ENCODE assay signal across 17 cellular contexts in the genomic region with DNA sequence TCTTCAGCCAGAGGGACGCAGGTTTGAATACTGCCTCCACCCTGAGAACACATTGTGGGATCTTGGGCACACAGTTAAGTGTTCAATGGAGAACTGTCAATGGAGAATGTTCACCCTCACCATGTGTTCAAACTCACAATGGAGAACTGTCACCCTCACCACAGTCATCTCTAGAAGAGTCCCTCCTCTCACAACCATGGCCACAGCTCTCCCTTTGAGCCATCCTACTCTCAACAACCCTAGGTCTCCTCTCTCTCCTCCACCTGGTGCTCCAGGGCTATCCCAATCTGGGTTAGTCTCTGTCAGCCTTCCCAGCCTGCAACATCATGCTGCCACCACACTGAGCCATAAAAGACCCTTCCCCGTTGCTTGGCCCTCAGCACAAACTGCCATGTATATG. TPM values are rescaled to one million over a fixed set of nuclear protein-coding genes. Genes with fewer than 3 reads are reported as not detected.
DNase-seq lines count a peak whose midpoint lies in the region; ATAC-seq and TF ChIP-seq lines count a peak whose summit lies in the region.
"Had no signal": no experiment of that assay in that cellular context is flagged by ENCODE, and none has a peak within 500 bp of the region (broad histone marks: within the 10 kb centered on the region; RNA-seq: fewer than 3 reads in every experiment).

No MANE protein-coding gene starts in this region.

- no peak for TF ChIP-seq CTCF in adrenal gland (IDR thresholded peaks at IDR 0.05)

- H3K4me1 Mint-ChIP-seq in activated T-cell treated with anti-CD3 and anti-CD28 coated beads, Interleukin-2, amount 50 U/mL, for 72 hours (ENCODE audit: low read depth): peaks cover 26% of the 10 kb centered on the region
- H3K4me1 Mint-ChIP-seq in stimulated activated naive CD8-positive, alpha-beta T cell treated with anti-CD3 and anti-CD28 coated beads, Interleukin-15, amount 100 ng/mL, for 72 hours: peaks cover 25% of the 10 kb centered on the region

- no peaks in the 10 kb centered on the region for H3K36me3 ChIP-seq in adrenal gland (replicated peaks in 1 of 2)
- H3K36me3 ChIP-seq: ovary, suprapubic skin had no signal

- peaks cover 58% of the 10 kb centered on the region for H3K27me3 Mint-ChIP-seq in activated T-cell treated with anti-CD3 and anti-CD28 coated beads, Interleukin-2, amount 50 U/mL, for 72 hours (ENCODE audit: low read depth)
- peaks cover 68% of the 10 kb centered on the region for H3K27me3 Mint-ChIP-seq in stimulated activated naive CD8-positive, alpha-beta T cell treated with anti-CD3 and anti-CD28 coated beads, Interleukin-15, amount 100 ng/mL, for 72 hours

- H3K4me1 ChIP-seq in adrenal gland (replicated peaks in 1 of 2): no peaks in the 10 kb centered on the region
- H3K4me1 ChIP-seq: suprapubic skin had no signal

- H3K9me3 Mint-ChIP-seq in activated T-cell treated with anti-CD3 and anti-CD28 coated beads, Interleukin-2, amount 50 U/mL, for 72 hours: no peaks in the 10 kb centered on the region
- H3K9me3 Mint-ChIP-seq in stimulated activated naive CD8-positive, alpha-beta T cell treated with anti-CD3 and anti-CD28 coated beads, Interleukin-15, amount 100 ng/mL, for 72 hours: no peaks in the 10 kb centered on the region
- H3K9me3 Mint-ChIP-seq: activated naive CD8-positive, alpha-beta T cell treated with anti-CD3 and anti-CD28 coated beads, Interleukin-2, amount 10 ng/mL, durations not matched to agents 7 days and 5 days; CD4-positive, alpha-beta T cell had no signal

- peak in 1 of 2 donors; percentile 12 for DNase-seq in activated T-cell treated with anti-CD3 and anti-CD28 coated beads, Interleukin-2, amount 50 U/mL, for 72 hours
- DNase-seq in activated T-cell treated with anti-CD3 and anti-CD28 coated beads for 4 hours: no peak
- peak in 1 of 2 donors; percentile 31 for DNase-seq in stimulated activated naive CD8-positive, alpha-beta T cell treated with anti-CD3 and anti-CD28 coated beads, Interleukin-15, amount 100 ng/mL, for 72 hours
- DNase-seq in adrenal gland: no peak
- DNase-seq in NCI-H526 treated with DMSO at 0.1 percent for 48 hours (lab: John Stamatoyannopoulos, UW): no peak
- no peak for DNase-seq in NCI-H446 (lab: John Stamatoyannopoulos, UW)
- DNase-seq: activated CD4-positive, CD25-positive, alpha-beta regulatory T cell; activated naive CD8-positive, alpha-beta T cell treated with anti-CD3 and anti-CD28 coated beads, Interleukin-2, amount 10 ng/mL, durations not matched to agents 7 days and 5 days; CD4-positive, alpha-beta T cell; effector CD8-positive, alpha-beta T cell; ovary had no signal

- no peaks in the 10 kb centered on the region for H3K9me3 ChIP-seq in adrenal gland (replicated peaks in 1 of 3)
- H3K9me3 ChIP-seq: A549, ovary, suprapubic skin had no signal

- no peak for TF ChIP-seq POLR2A in adrenal gland (IDR thresholded peaks at IDR 0.05)

- no peak overlapping the region for H3K27ac Mint-ChIP-seq in activated T-cell treated with anti-CD3 and anti-CD28 coated beads, Interleukin-2, amount 50 U/mL, for 72 hours
- no peak overlapping the region for H3K27ac Mint-ChIP-seq in stimulated activated naive CD8-positive, alpha-beta T cell treated with anti-CD3 and anti-CD28 coated beads, Interleukin-15, amount 100 ng/mL, for 72 hours
- H3K27ac Mint-ChIP-seq: activated naive CD8-positive, alpha-beta T cell treated with anti-CD3 and anti-CD28 coated beads, Interleukin-2, amount 10 ng/mL, durations not matched to agents 7 days and 5 days; CD4-positive, alpha-beta T cell had no signal

- H3K4me3 Mint-ChIP-seq in activated T-cell treated with anti-CD3 and anti-CD28 coated beads, Interleukin-2, amount 50 U/mL, for 72 hours: peak overlapping the region; percentile 33 to 49
- peak overlapping the region in 1 of 2 donors; percentile 68 for H3K4me3 Mint-ChIP-seq in stimulated activated naive CD8-positive, alpha-beta T cell treated with anti-CD3 and anti-CD28 coated beads, Interleukin-15, amount 100 ng/mL, for 72 hours
- H3K4me3 Mint-ChIP-seq: CD4-positive, alpha-beta T cell had no signal

- H3K36me3 Mint-ChIP-seq in activated T-cell treated with anti-CD3 and anti-CD28 coated beads, Interleukin-2, amount 50 U/mL, for 72 hours (ENCODE audit: insufficient read depth in 2 of 2): no peaks in the 10 kb centered on the region
- H3K36me3 Mint-ChIP-seq: activated naive CD8-positive, alpha-beta T cell treated with anti-CD3 and anti-CD28 coated beads, Interleukin-2, amount 10 ng/mL, durations not matched to agents 7 days and 5 days had no signal

- H3K27ac ChIP-seq in adrenal gland: no peak overlapping the region
- H3K27ac ChIP-seq: A549, ovary, suprapubic skin had no signal

- intact Hi-C loops in adrenal gland (cut with DNase I): no loop called here

- 74 to 84% (median 81%) methylated on average over 2 of the region's 2 CpGs for WGBS in adrenal gland, 4 donors

- no peak overlapping the region for H3K4me3 ChIP-seq in adrenal gland
- H3K4me3 ChIP-seq: A549, ovary, suprapubic skin had no signal

- ATAC-seq in activated T-cell treated with anti-CD3 and anti-CD28 coated beads, Interleukin-2, amount 50 U/mL, for 72 hours (replicated peaks in 1 of 2): peak; percentile 62 to 71
- ATAC-seq in HG02588 (IDR thresholded peaks at IDR 0.05; ENCODE audit: unreplicated experiment) (peak; percentile 58), HG03354 (IDR thresholded peaks at IDR 0.05; ENCODE audit: poor library complexity, severe bottlenecking, unreplicated experiment) (peak; percentile 39)
- peak; percentile 68 for ATAC-seq in stimulated activated naive CD8-positive, alpha-beta T cell treated with anti-CD3 and anti-CD28 coated beads, Interleukin-15, amount 100 ng/mL, for 72 hours
- ATAC-seq: A549, HCT116 had no signal

- H3K27me3 ChIP-seq in adrenal gland: no peaks in the 10 kb centered on the region
- H3K27me3 ChIP-seq: ovary had no signal

RNA-seq across cellular contexts. Expression of a gene that starts 36.3 kb away (rescaled TPM):
- total RNA-seq in activated T-cell treated with anti-CD3 and anti-CD28 coated beads, Interleukin-2, amount 50 U/mL, for 72 hours: not detected
- total RNA-seq in adrenal gland: 1 to 10 TPM in 3 of 8 donors, not detected in 5; 3.8 to 6.8 (median 5.6) TPM
- 1 to 10 TPM; 1.3 to 2.4 (median 1.4) TPM for polyA plus RNA-seq in adrenal gland
- total RNA-seq: activated naive CD8-positive, alpha-beta T cell treated with anti-CD3 and anti-CD28 coated beads, Interleukin-2, amount 10 ng/mL, durations not matched to agents 7 days and 5 days; CD4-positive, alpha-beta T cell; mononuclear cell; ovary; suprapubic skin had no signal
- polyA plus RNA-seq: ovary had no signal
